In the genomic region with DNA sequence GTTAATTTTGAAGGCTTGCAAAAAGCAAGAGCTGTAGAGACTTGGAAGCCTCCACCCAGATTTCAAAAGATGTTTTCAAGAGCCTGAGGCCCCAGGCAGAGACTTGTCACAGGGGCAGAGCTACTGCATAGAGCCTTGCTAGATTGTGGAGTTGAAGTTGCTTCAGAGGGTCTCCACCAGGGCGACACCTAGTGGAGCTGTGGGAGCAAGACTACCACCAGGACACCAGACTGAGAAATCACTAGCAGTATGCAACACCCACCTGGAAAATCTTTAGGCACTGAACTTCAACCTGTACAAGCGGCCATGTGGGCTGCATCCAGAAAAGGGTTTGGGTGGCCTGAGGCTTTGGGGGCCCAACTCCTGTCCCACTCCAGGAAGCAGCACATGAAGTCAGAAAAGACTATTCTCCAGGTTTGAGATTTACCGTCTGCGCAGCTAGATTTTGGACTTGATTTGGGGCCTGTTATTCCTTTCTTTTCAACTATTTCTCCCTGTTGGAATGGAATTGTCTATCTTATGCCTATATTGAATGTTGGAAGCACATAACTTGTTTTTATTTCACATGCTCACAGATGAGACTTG, we compare ENCODE assay signal across 9 cellular contexts.
DNase-seq lines count a peak whose midpoint lies in the region; ATAC-seq and TF ChIP-seq lines count a peak whose summit lies in the region.
"Had no signal": no experiment of that assay in that cellular context is flagged by ENCODE, and none has a peak within 500 bp of the region (broad histone marks: within the 10 kb centered on the region; RNA-seq: fewer than 3 reads in every experiment).

No MANE protein-coding gene starts in this region.

- H3K9me3 ChIP-seq in esophagus muscularis mucosa (peaks cover 0 to 6% (median 0%) of the 10 kb centered on the region in 4 donors), neural cell (ENCODE audit: low read length) (no peaks in the 10 kb centered on the region)

- H3F3A ChIP-seq in neural cell (ENCODE audit: insufficient read depth, low read length, poor library complexity, severe bottlenecking) = no peaks in the 10 kb centered on the region

- no peak for TF ChIP-seq EP300 in esophagus muscularis mucosa (IDR thresholded peaks at IDR 0.05)
- no peak for TF ChIP-seq EP300 in neural cell (conservative IDR thresholded peaks at IDR 0.05; ENCODE audit: poor library complexity, severe bottlenecking)

- peak; percentile 51 for TF ChIP-seq RAD21 in neural cell (conservative IDR thresholded peaks at IDR 0.05)

- no peak overlapping the region for H3K4me3 ChIP-seq in NB4 (ENCODE audit: low read depth, low read length)
- no peak overlapping the region for H3K4me3 ChIP-seq in esophagus muscularis mucosa
- no peak overlapping the region for H3K4me3 ChIP-seq in neural cell (ENCODE audit: low read length)
- H3K4me3 ChIP-seq: BLaER1 treated with 17β-estradiol and CSF1 and Interleukin-3, amounts not matched to agents 10 nM and 100 nM had no signal

- H3K9me2 ChIP-seq in neural cell (ENCODE audit: insufficient read depth, low read length) = no peaks in the 10 kb centered on the region

- no peaks in the 10 kb centered on the region for H3K4me1 ChIP-seq in esophagus muscularis mucosa
- H3K4me1 ChIP-seq: BLaER1 treated with 17β-estradiol and CSF1 and Interleukin-3, amounts not matched to agents 10 nM and 100 nM had no signal

- intact Hi-C loops in esophagus muscularis mucosa (cut with DNase I) = no loop called here

- TF ChIP-seq CTCF in NB4 (IDR thresholded peaks at IDR 0.05; ENCODE audit: low read depth, low read length) (peak; percentile 86), esophagus muscularis mucosa (IDR thresholded peaks at IDR 0.05) (peak in 2 of 3 experiments; percentile 15 to 40), neural cell (IDR thresholded peaks at IDR 0.05; ENCODE audit: poor library complexity, severe bottlenecking) (peak; percentile 52)

- DNase-seq in NCI-H2081 (lab: John Stamatoyannopoulos, UW) = peak; percentile 21 to 35
- no peak for DNase-seq in NCI-H2081 treated with DMSO at 0.1 percent for 48 hours (lab: John Stamatoyannopoulos, UW)
- DNase-seq in NB4 (ENCODE audit: low read depth) = peak; percentile 59
- peak; percentile 3 to 10 for DNase-seq in activated CD4-positive, alpha-beta T cell treated with anti-CD3 and anti-CD28 coated beads for 4 hours
- DNase-seq in esophagus muscularis mucosa (ENCODE audit: extremely low spot score) = no peak
- DNase-seq in amniotic stem cell (lab: John Stamatoyannopoulos, UW) = no peak

- no peaks in the 10 kb centered on the region for H3K27me3 ChIP-seq in esophagus muscularis mucosa
- no peaks in the 10 kb centered on the region for H3K27me3 ChIP-seq in neural cell (ENCODE audit: insufficient read depth, low read depth, low read length)
- H3K27me3 ChIP-seq: BLaER1 treated with 17β-estradiol and CSF1 and Interleukin-3, amounts not matched to agents 10 nM and 100 nM had no signal

- no peaks in the 10 kb centered on the region for H4K20me1 ChIP-seq in neural cell (ENCODE audit: insufficient read depth)
- H4K20me1 ChIP-seq: BLaER1 treated with 17β-estradiol and CSF1 and Interleukin-3, amounts not matched to agents 10 nM and 100 nM had no signal

- TF ChIP-seq POLR2A in NB4 (IDR thresholded peaks at IDR 0.05; ENCODE audit: extremely low read depth, insufficient read length) (no peak), esophagus muscularis mucosa (IDR thresholded peaks at IDR 0.05; ENCODE audit: low read depth) (no peak)

- 69% methylated on average over 4 of the region's 4 CpGs for WGBS in esophagus muscularis mucosa

- no peaks in the 10 kb centered on the region for H3K79me2 ChIP-seq in neural cell (replicated peaks; ENCODE audit: insufficient read depth, low read length)

- H3K36me3 ChIP-seq in esophagus muscularis mucosa (no peaks in the 10 kb centered on the region), neural cell (ENCODE audit: insufficient read depth, low read length) (no peaks in the 10 kb centered on the region)
- H3K36me3 ChIP-seq: BLaER1 treated with 17β-estradiol and CSF1 and Interleukin-3, amounts not matched to agents 10 nM and 100 nM had no signal

- H3K4me2 ChIP-seq in neural cell (ENCODE audit: low read length) = no peak overlapping the region
- H3K4me2 ChIP-seq: BLaER1 treated with 17β-estradiol and CSF1 and Interleukin-3, amounts not matched to agents 10 nM and 100 nM had no signal

- ATAC-seq in HG02571 (IDR thresholded peaks at IDR 0.05; ENCODE audit: unreplicated experiment) = peak; percentile 82

- H3K27ac ChIP-seq in esophagus muscularis mucosa (replicated peaks in 1 of 4) = no peak overlapping the region
- H3K27ac ChIP-seq in neural cell (ENCODE audit: low read length) = no peak overlapping the region
- H3K27ac ChIP-seq: BLaER1 treated with 17β-estradiol and CSF1 and Interleukin-3, amounts not matched to agents 10 nM and 100 nM had no signal

- no peak overlapping the region for H3K9ac ChIP-seq in neural cell (ENCODE audit: low read length)
- H3K9ac ChIP-seq: BLaER1 treated with 17β-estradiol and CSF1 and Interleukin-3, amounts not matched to agents 10 nM and 100 nM had no signal

- no peak overlapping the region for H2AFZ ChIP-seq in neural cell (ENCODE audit: low read depth, low read length)

TF ChIP-seq in neural cell, 6 proteins besides CTCF, POLR2A, EP300 and RAD21:
- TF ChIP-seq MXI1 (conservative IDR thresholded peaks at IDR 0.05; ENCODE audit: poor library complexity, severe bottlenecking) = no peak
- TF ChIP-seq TAF1 (IDR thresholded peaks at IDR 0.05; ENCODE audit: low read depth) = no peak
- no peak for TF ChIP-seq POLR2AphosphoS5 (IDR thresholded peaks at IDR 0.05)
- TF ChIP-seq, protein P1, sequence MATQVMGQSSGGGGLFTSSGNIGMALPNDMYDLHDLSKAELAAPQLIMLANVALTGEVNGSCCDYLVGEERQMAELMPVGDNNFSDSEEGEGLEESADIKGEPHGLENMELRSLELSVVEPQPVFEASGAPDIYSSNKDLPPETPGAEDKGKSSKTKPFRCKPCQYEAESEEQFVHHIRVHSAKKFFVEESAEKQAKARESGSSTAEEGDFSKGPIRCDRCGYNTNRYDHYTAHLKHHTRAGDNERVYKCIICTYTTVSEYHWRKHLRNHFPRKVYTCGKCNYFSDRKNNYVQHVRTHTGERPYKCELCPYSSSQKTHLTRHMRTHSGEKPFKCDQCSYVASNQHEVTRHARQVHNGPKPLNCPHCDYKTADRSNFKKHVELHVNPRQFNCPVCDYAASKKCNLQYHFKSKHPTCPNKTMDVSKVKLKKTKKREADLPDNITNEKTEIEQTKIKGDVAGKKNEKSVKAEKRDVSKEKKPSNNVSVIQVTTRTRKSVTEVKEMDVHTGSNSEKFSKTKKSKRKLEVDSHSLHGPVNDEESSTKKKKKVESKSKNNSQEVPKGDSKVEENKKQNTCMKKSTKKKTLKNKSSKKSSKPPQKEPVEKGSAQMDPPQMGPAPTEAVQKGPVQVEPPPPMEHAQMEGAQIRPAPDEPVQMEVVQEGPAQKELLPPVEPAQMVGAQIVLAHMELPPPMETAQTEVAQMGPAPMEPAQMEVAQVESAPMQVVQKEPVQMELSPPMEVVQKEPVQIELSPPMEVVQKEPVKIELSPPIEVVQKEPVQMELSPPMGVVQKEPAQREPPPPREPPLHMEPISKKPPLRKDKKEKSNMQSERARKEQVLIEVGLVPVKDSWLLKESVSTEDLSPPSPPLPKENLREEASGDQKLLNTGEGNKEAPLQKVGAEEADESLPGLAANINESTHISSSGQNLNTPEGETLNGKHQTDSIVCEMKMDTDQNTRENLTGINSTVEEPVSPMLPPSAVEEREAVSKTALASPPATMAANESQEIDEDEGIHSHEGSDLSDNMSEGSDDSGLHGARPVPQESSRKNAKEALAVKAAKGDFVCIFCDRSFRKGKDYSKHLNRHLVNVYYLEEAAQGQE (IDR thresholded peaks at IDR 0.05; ENCODE audit: borderline replicate concordance) = no peak
- TF ChIP-seq SMC3 (conservative IDR thresholded peaks at IDR 0.05; ENCODE audit: poor library complexity) = peak; percentile 46

Comparison
In these comparisons a context has a peak if more than half of its experiments do, and no peak if none do; other contexts are left out.
1. DNase-seq: peak in NCI-H2081 (2 of 2), NB4 (single experiment) and activated CD4-positive, alpha-beta T cell treated with anti-CD3 and anti-CD28 coated beads for 4 hours (2 of 2); none in NCI-H2081 treated with DMSO at 0.1 percent for 48 hours (single experiment), esophagus muscularis mucosa (single experiment) and amniotic stem cell (single experiment).
2. CTCF ChIP-seq: peak in every context shown above with its lines; median percentile 86 in NB4; 52 in neural cell; 28 in esophagus muscularis mucosa.